8 cellular contexts compared by ENCODE assay signal in the genomic region with DNA sequence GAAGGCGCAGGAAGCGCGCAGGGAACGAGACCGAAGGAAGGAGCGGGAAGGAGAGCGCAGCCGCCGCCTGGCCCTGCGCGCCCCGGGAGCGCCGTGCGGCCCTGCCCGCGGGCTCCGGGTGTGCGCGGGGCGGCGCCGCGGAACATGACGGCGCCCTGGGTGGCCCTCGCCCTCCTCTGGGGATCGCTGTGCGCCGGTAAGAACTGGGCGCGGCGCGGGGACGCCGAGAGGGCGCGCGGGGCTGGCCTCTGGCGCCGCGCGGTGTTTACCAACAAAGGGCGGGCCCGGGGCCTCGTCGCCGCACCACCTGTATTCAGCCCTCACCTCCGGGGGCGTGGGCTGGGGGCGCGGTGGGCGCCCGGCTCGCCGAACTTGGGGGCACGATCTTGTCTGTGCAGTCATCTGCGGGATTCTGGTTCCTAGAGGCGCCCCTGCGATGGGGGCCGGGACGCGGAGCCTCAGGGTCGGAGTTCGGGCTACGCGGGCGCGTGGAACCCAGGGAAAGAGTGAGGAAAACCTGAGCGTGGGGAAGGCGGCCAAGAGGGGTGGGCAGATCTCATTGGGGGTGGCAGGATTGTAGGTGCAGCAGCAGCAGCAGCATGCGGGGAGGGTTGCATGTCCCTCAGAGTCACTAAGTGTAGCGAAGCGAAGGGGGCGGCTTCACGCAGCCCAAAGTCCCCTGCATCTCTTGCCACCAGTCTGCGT. TPM values are rescaled to one million over a fixed set of nuclear protein-coding genes. Genes with fewer than 3 reads are reported as not detected.
DNase-seq lines count a peak whose midpoint lies in the region; ATAC-seq and TF ChIP-seq lines count a peak whose summit lies in the region.

No MANE protein-coding gene starts in this region.

- TF ChIP-seq POLR2A in GM18951 (IDR thresholded peaks at IDR 0.05; ENCODE audit: extremely low read depth, insufficient read depth, insufficient read length): peak; percentile 32

- peaks cover 42% of the 10 kb centered on the region for H3K79me1 ChIP-seq in mesenchymal stem cell (replicated peaks; ENCODE audit: low read length, poor library complexity, severe bottlenecking)

- in situ Hi-C loops in GM18951 (cut with MboI; ENCODE audit: low sequenced_read_pairs, unreplicated experiment): no loop called here

- ATAC-seq in HG03280 (IDR thresholded peaks at IDR 0.05; ENCODE audit: unreplicated experiment): peak; percentile 43

- H3K27me3 ChIP-seq in BE2C (no peaks in the 10 kb centered on the region), ectodermal cell (ENCODE audit: control insufficient read depth, insufficient read depth, low read length, poor library complexity, severe bottlenecking) (no peaks in the 10 kb centered on the region), mesenchymal stem cell (ENCODE audit: control insufficient read depth in 1 of 2, insufficient read depth in 1 of 2, low read length in 2 of 2) (peaks cover 0 to 5% of the 10 kb centered on the region in 2 experiments)

- H3K23ac ChIP-seq in mesenchymal stem cell (ENCODE audit: low read length in 2 of 2): peak overlapping the region in 1 of 2 experiments; percentile 87

- H2BK120ac ChIP-seq in mesenchymal stem cell (ENCODE audit: low read depth, low read length): peak overlapping the region; percentile 57

- H3K4me2 ChIP-seq in mesenchymal stem cell (ENCODE audit: low read length, poor library complexity, severe bottlenecking): peak overlapping the region; percentile 100

- peak overlapping the region in 1 of 2 experiments; percentile 96 for H3K14ac ChIP-seq in mesenchymal stem cell (ENCODE audit: low read length in 2 of 2)

- H4K91ac ChIP-seq in mesenchymal stem cell (ENCODE audit: low read length): peak overlapping the region; percentile 98

- peak overlapping the region; percentile 95 to 96 for H3K4ac ChIP-seq in mesenchymal stem cell (ENCODE audit: low read depth in 1 of 2, low read length in 2 of 2)

- H2BK15ac ChIP-seq in mesenchymal stem cell (ENCODE audit: low read depth, poor library complexity, severe bottlenecking): peak overlapping the region; percentile 36

- no peaks in the 10 kb centered on the region for H3K36me3 ChIP-seq in BE2C
- no peaks in the 10 kb centered on the region for H3K36me3 ChIP-seq in ectodermal cell (ENCODE audit: control insufficient read depth, insufficient read depth, low read length)
- no peaks in the 10 kb centered on the region for H3K36me3 ChIP-seq in mesenchymal stem cell (ENCODE audit: control insufficient read depth in 1 of 2, insufficient read depth in 2 of 2, low read depth in 1 of 2, low read length in 2 of 2)

- peak overlapping the region in 1 of 2 experiments; percentile 75 for H2BK12ac ChIP-seq in mesenchymal stem cell (ENCODE audit: low read length in 2 of 2)

- peak; percentile 27 for DNase-seq in BE2C
- DNase-seq in UCSD-AML1 (lab: John Stamatoyannopoulos, UW; ENCODE audit: unreplicated experiment): peak; percentile 53
- DNase-seq in mesenchymal stem cell: peak; percentile 26
- DNase-seq in cerebellar nuclear complex (lab: John Stamatoyannopoulos, UW): no peak

- WGBS in ectodermal cell, 2 experiments: 0% methylated on average over 77 of the region's 77 CpGs
- 1% methylated on average over 75 of the region's 77 CpGs for WGBS in mesenchymal stem cell

- H3K4me3 ChIP-seq in BE2C (ENCODE audit: low read depth, low read length) (peak overlapping the region; percentile 75), ectodermal cell (ENCODE audit: insufficient read depth, low read depth, low read length) (peak overlapping the region; percentile 94), mesenchymal stem cell (ENCODE audit: insufficient read depth in 1 of 2, low read depth in 1 of 2, low read length in 2 of 2) (peak overlapping the region; percentile 84 to 85)

- H4K8ac ChIP-seq in mesenchymal stem cell (ENCODE audit: low read length): peak overlapping the region; percentile 96

- peak overlapping the region; percentile 95 for H3K27ac ChIP-seq in ectodermal cell (ENCODE audit: insufficient read depth, low read depth, low read length, poor library complexity, severe bottlenecking)
- no peak overlapping the region for H3K27ac ChIP-seq in mesenchymal stem cell (ENCODE audit: low read length, poor library complexity, severe bottlenecking)
- H3K27ac ChIP-seq in temporal lobe (ENCODE audit: low read depth, low read length): peak overlapping the region; percentile 65

- peak overlapping the region; percentile 70 to 98 for H3K18ac ChIP-seq in mesenchymal stem cell (ENCODE audit: low read depth in 1 of 2, low read length in 2 of 2)

- H3K9ac ChIP-seq in mesenchymal stem cell (ENCODE audit: low read length): peak overlapping the region; percentile 72

- H2BK5ac ChIP-seq in mesenchymal stem cell (ENCODE audit: low read depth, low read length, poor library complexity, severe bottlenecking): no peak overlapping the region

- H2AK5ac ChIP-seq in mesenchymal stem cell (ENCODE audit: low read length, severe bottlenecking): no peak overlapping the region

- no peak for TF ChIP-seq CTCF in BE2C (IDR thresholded peaks at IDR 0.05; ENCODE audit: low read depth, low read length)

- peak overlapping the region; percentile 83 for H2AFZ ChIP-seq in mesenchymal stem cell (ENCODE audit: low read depth, low read length)

- H3K4me1 ChIP-seq in BE2C (peaks cover 6% of the 10 kb centered on the region; the same call in 1 of the 2 replicates), ectodermal cell (ENCODE audit: control insufficient read depth, insufficient read depth, low read length) (peaks cover 10% of the 10 kb centered on the region), mesenchymal stem cell (ENCODE audit: control insufficient read depth, insufficient read depth, low read depth, low read length) (peaks cover 21% of the 10 kb centered on the region)

- H3K9me3 ChIP-seq in BE2C (no peaks in the 10 kb centered on the region), ectodermal cell (ENCODE audit: control insufficient read depth, low read length) (no peaks in the 10 kb centered on the region), mesenchymal stem cell (ENCODE audit: control insufficient read depth, low read length) (peaks cover 3% of the 10 kb centered on the region)

RNA-seq across cellular contexts. Expression of a gene that starts 0.6 kb away (rescaled TPM):
- 3.8 TPM for polyA plus RNA-seq in BE2C (2012; ENCODE audit: insufficient read depth, insufficient read length, low read depth)
- polyA plus RNA-seq in ectodermal cell (2013, experiment 1 of 4): 46.7 TPM
- 59.8 TPM for polyA plus RNA-seq in ectodermal cell (2013, experiment 2 of 4)
- 36.3 TPM for polyA plus RNA-seq in ectodermal cell (2013, experiment 3 of 4)
- polyA plus RNA-seq in ectodermal cell (2013, experiment 4 of 4): 43.5 TPM
- 1.2 TPM for polyA plus RNA-seq in mesenchymal stem cell (2013, experiment 1 of 2)
- polyA plus RNA-seq in mesenchymal stem cell (2013, experiment 2 of 2): 1.1 TPM
- 32.9 TPM for total RNA-seq in temporal lobe

RNA-seq across cellular contexts. Expression of a gene that starts 41.8 kb away (rescaled TPM):
- polyA plus RNA-seq in BE2C (2012; ENCODE audit: insufficient read depth, insufficient read length, low read depth): 4.2 TPM
- 22.0 TPM for polyA plus RNA-seq in ectodermal cell (2013, experiment 1 of 4)
- polyA plus RNA-seq in ectodermal cell (2013, experiment 2 of 4): 28.6 TPM
- polyA plus RNA-seq in ectodermal cell (2013, experiment 3 of 4): 15.3 TPM
- polyA plus RNA-seq in ectodermal cell (2013, experiment 4 of 4): 26.7 TPM
- polyA plus RNA-seq in mesenchymal stem cell (2013, experiment 1 of 2): 8.5 TPM
- 7.9 TPM for polyA plus RNA-seq in mesenchymal stem cell (2013, experiment 2 of 2)
- total RNA-seq in temporal lobe: 15.0 TPM

Comparison
In these comparisons a context has a peak if more than half of its experiments do, and no peak if none do; other contexts are left out.
1. DNase-seq: peak in BE2C (single experiment), UCSD-AML1 (single experiment) and mesenchymal stem cell (single experiment); none in cerebellar nuclear complex (0 of 2).
2. Peak in every context shown above with its lines, with median percentiles within 50 percentile points of each other: H3K4me3 ChIP-seq.